8 cellular contexts compared by ENCODE assay signal in genomic region chr16:2008009-2008526, GRCh38. TPM values are rescaled to one million over a fixed set of nuclear protein-coding genes. Genes with fewer than 3 reads are reported as not detected.
A peak's percentile ranks its signal among the peaks of the same experiment; 100 is the strongest.
DNase-seq lines count a peak whose midpoint lies in the region; ATAC-seq and TF ChIP-seq lines count a peak whose summit lies in the region.

No MANE protein-coding gene starts in this region.

- peak overlapping the region; percentile 86 for H3K27ac Mint-ChIP-seq in activated T-helper 1 cell treated with anti-CD3 and anti-CD28 coated beads, Interleukin-12 subunit alpha, Interleukin-12 subunit beta, Interleukin-2, Interleukin-4 antibody, amounts not matched to agents 30 ng/mL and 10 ng/mL and 1 ng/mL, durations not matched to agents 14 hours and 24 hours and 36 hours
- H3K27ac Mint-ChIP-seq in immature natural killer cell, result peak overlapping the region; percentile 80 to 95 (median 87)

- DNase-seq in BE2C, result no peak
- DNase-seq in activated T-helper 1 cell treated with anti-CD3 and anti-CD28 coated beads, Interleukin-12 subunit alpha, Interleukin-12 subunit beta, Interleukin-2, Interleukin-4 antibody, amounts not matched to agents 30 ng/mL and 10 ng/mL and 1 ng/mL, durations not matched to agents 14 hours and 24 hours and 36 hours (ENCODE audit: low spot score), result no peak
- DNase-seq in immature natural killer cell, result no peak
- DNase-seq in thoracic aorta (ENCODE audit: low spot score), result no peak
- DNase-seq in hepatic stellate cell (ENCODE audit: low spot score), result no peak
- no peak for DNase-seq in putamen (ENCODE audit: low spot score)

- peak overlapping the region; percentile 91 for H3K4me3 ChIP-seq in BE2C (ENCODE audit: low read depth, low read length)
- peak overlapping the region; percentile 96 for H3K4me3 ChIP-seq in HUES64 (ENCODE audit: low read length)
- H3K4me3 ChIP-seq in thoracic aorta, result peak overlapping the region; percentile 98

- TF ChIP-seq CTCF in BE2C (IDR thresholded peaks at IDR 0.05; ENCODE audit: low read depth, low read length) (no peak), thoracic aorta (IDR thresholded peaks at IDR 0.05) (no peak)

- WGBS in HUES64, result 91% methylated on average over 15 of the region's 15 CpGs

- H3K27ac ChIP-seq in HUES64 (ENCODE audit: low read depth, low read length), result no peak overlapping the region
- no peak overlapping the region for H3K27ac ChIP-seq in thoracic aorta

- peaks cover 26% of the 10 kb centered on the region for H3K4me1 Mint-ChIP-seq in activated T-helper 1 cell treated with anti-CD3 and anti-CD28 coated beads, Interleukin-12 subunit alpha, Interleukin-12 subunit beta, Interleukin-2, Interleukin-4 antibody, amounts not matched to agents 30 ng/mL and 10 ng/mL and 1 ng/mL, durations not matched to agents 14 hours and 24 hours and 36 hours (ENCODE audit: low read depth)
- H3K4me1 Mint-ChIP-seq in immature natural killer cell, result peaks cover 31 to 35% of the 10 kb centered on the region in 2 donors

- no peaks in the 10 kb centered on the region for H3K27me3 ChIP-seq in BE2C
- H3K27me3 ChIP-seq in HUES64 (ENCODE audit: insufficient read depth, low read length), result no peaks in the 10 kb centered on the region
- H3K27me3 ChIP-seq in thoracic aorta (replicated peaks; ENCODE audit: insufficient read depth), result no peaks in the 10 kb centered on the region

- intact Hi-C loops in activated T-helper 1 cell treated with anti-CD3 and anti-CD28 coated beads, Interleukin-12 subunit alpha, Interleukin-12 subunit beta, Interleukin-2, Interleukin-4 antibody, amounts not matched to agents 30 ng/mL and 10 ng/mL and 1 ng/mL, durations not matched to agents 14 hours and 24 hours and 36 hours (cut with micrococcal nuclease), result no loop called here

- no peaks in the 10 kb centered on the region for H3K27me3 Mint-ChIP-seq in activated T-helper 1 cell treated with anti-CD3 and anti-CD28 coated beads, Interleukin-12 subunit alpha, Interleukin-12 subunit beta, Interleukin-2, Interleukin-4 antibody, amounts not matched to agents 30 ng/mL and 10 ng/mL and 1 ng/mL, durations not matched to agents 14 hours and 24 hours and 36 hours (ENCODE audit: insufficient read depth)
- peaks cover 0 to 4% (median 0%) of the 10 kb centered on the region in 3 donors for H3K27me3 Mint-ChIP-seq in immature natural killer cell (ENCODE audit: low read depth in 3 of 3)

- H3K36me3 Mint-ChIP-seq in activated T-helper 1 cell treated with anti-CD3 and anti-CD28 coated beads, Interleukin-12 subunit alpha, Interleukin-12 subunit beta, Interleukin-2, Interleukin-4 antibody, amounts not matched to agents 30 ng/mL and 10 ng/mL and 1 ng/mL, durations not matched to agents 14 hours and 24 hours and 36 hours (ENCODE audit: low read depth), result peaks cover 14% of the 10 kb centered on the region
- H3K36me3 Mint-ChIP-seq in immature natural killer cell, result no peaks in the 10 kb centered on the region

- ATAC-seq in thoracic aorta (ENCODE audit: insufficient number of reproducible peaks, low FRiP score, low read depth) (no peak), GM18519 (IDR thresholded peaks at IDR 0.05; ENCODE audit: low FRiP score, unreplicated experiment) (no peak)

- H3K36me3 ChIP-seq in BE2C (peaks cover 24% of the 10 kb centered on the region), HUES64 (ENCODE audit: insufficient read depth, low read length) (peaks cover 13% of the 10 kb centered on the region), thoracic aorta (peaks cover 3% of the 10 kb centered on the region)

- no peak overlapping the region for H3K9ac ChIP-seq in HUES64 (ENCODE audit: low read depth, low read length)

- no peaks in the 10 kb centered on the region for H3K9me3 Mint-ChIP-seq in activated T-helper 1 cell treated with anti-CD3 and anti-CD28 coated beads, Interleukin-12 subunit alpha, Interleukin-12 subunit beta, Interleukin-2, Interleukin-4 antibody, amounts not matched to agents 30 ng/mL and 10 ng/mL and 1 ng/mL, durations not matched to agents 14 hours and 24 hours and 36 hours
- H3K9me3 Mint-ChIP-seq in immature natural killer cell, result no peaks in the 10 kb centered on the region

- H3K4me3 Mint-ChIP-seq in activated T-helper 1 cell treated with anti-CD3 and anti-CD28 coated beads, Interleukin-12 subunit alpha, Interleukin-12 subunit beta, Interleukin-2, Interleukin-4 antibody, amounts not matched to agents 30 ng/mL and 10 ng/mL and 1 ng/mL, durations not matched to agents 14 hours and 24 hours and 36 hours, result peak overlapping the region; percentile 91
- peak overlapping the region; percentile 80 to 87 (median 83) for H3K4me3 Mint-ChIP-seq in immature natural killer cell

- H3K9me3 ChIP-seq in BE2C, result no peaks in the 10 kb centered on the region
- no peaks in the 10 kb centered on the region for H3K9me3 ChIP-seq in HUES64 (ENCODE audit: insufficient read depth, low read depth, low read length)
- no peaks in the 10 kb centered on the region for H3K9me3 ChIP-seq in thoracic aorta

- peaks cover 29% of the 10 kb centered on the region for H3K4me1 ChIP-seq in BE2C
- peaks cover 19% of the 10 kb centered on the region; the same call in 1 of the 2 replicates for H3K4me1 ChIP-seq in HUES64 (ENCODE audit: insufficient read depth, low read length)
- peaks cover 30 to 53% of the 10 kb centered on the region in 2 donors for H3K4me1 ChIP-seq in thoracic aorta (ENCODE audit: control insufficient read depth in 1 of 2, low read depth in 2 of 2)

RNA-seq across cellular contexts. Expression of gene ZNF598, which starts 1.6 kb away (rescaled TPM):
- 245 TPM for polyA plus RNA-seq in BE2C (2012; ENCODE audit: insufficient read depth, insufficient read length, low read depth)
- polyA plus RNA-seq in HUES64 (2013, experiment 1 of 2), result 28.1 TPM
- polyA plus RNA-seq in HUES64 (2013, experiment 2 of 2), result 25.1 TPM
- total RNA-seq in activated T-helper 1 cell treated with anti-CD3 and anti-CD28 coated beads, Interleukin-12 subunit alpha, Interleukin-12 subunit beta, Interleukin-2, Interleukin-4 antibody, amounts not matched to agents 30 ng/mL and 10 ng/mL and 1 ng/mL, durations not matched to agents 14 hours and 24 hours and 36 hours, result 100 and 105 TPM in 2 replicates
- 10 to 100 TPM in 1 of 3 donors, 1 to 10 TPM in 2; 1.8 to 10.4 (median 2.9) TPM for polyA plus RNA-seq in immature natural killer cell
- total RNA-seq in thoracic aorta, result 10 to 100 TPM; 65.8 to 68.5 TPM

RNA-seq across cellular contexts. Expression of gene NPW, which starts 11.5 kb away (rescaled TPM):
- polyA plus RNA-seq in BE2C (2012; ENCODE audit: insufficient read depth, insufficient read length, low read depth), result not detected
- polyA plus RNA-seq in HUES64 (2013, experiment 1 of 2), result 1.8 TPM
- polyA plus RNA-seq in HUES64 (2013, experiment 2 of 2), result 1.4 TPM
- total RNA-seq in activated T-helper 1 cell treated with anti-CD3 and anti-CD28 coated beads, Interleukin-12 subunit alpha, Interleukin-12 subunit beta, Interleukin-2, Interleukin-4 antibody, amounts not matched to agents 30 ng/mL and 10 ng/mL and 1 ng/mL, durations not matched to agents 14 hours and 24 hours and 36 hours, result 3.6 and 3.9 TPM in 2 replicates
- not detected for polyA plus RNA-seq in immature natural killer cell
- not detected for total RNA-seq in thoracic aorta

RNA-seq across cellular contexts. Expression of gene SYNGR3, which starts 18.3 kb away (rescaled TPM):
- 10.0 TPM for polyA plus RNA-seq in BE2C (2012; ENCODE audit: insufficient read depth, insufficient read length, low read depth)
- polyA plus RNA-seq in HUES64 (2013, experiment 1 of 2), result 5.5 TPM
- 8.5 TPM for polyA plus RNA-seq in HUES64 (2013, experiment 2 of 2)
- total RNA-seq in activated T-helper 1 cell treated with anti-CD3 and anti-CD28 coated beads, Interleukin-12 subunit alpha, Interleukin-12 subunit beta, Interleukin-2, Interleukin-4 antibody, amounts not matched to agents 30 ng/mL and 10 ng/mL and 1 ng/mL, durations not matched to agents 14 hours and 24 hours and 36 hours, result 21.2 and 26.3 TPM in 2 replicates
- polyA plus RNA-seq in immature natural killer cell, result 1 to 10 TPM; 4.6 to 6.7 (median 6.4) TPM
- total RNA-seq in thoracic aorta, result 1 to 10 TPM in 1 of 2 donors, under 1 TPM in 1; 0.49 to 1.5 TPM

RNA-seq across cellular contexts. Expression of gene NHERF2, which starts 18.6 kb away (rescaled TPM):
- 41.3 TPM for polyA plus RNA-seq in BE2C (2012; ENCODE audit: insufficient read depth, insufficient read length, low read depth)
- 5.8 TPM for polyA plus RNA-seq in HUES64 (2013, experiment 1 of 2)
- polyA plus RNA-seq in HUES64 (2013, experiment 2 of 2), result 7.9 TPM
- total RNA-seq in activated T-helper 1 cell treated with anti-CD3 and anti-CD28 coated beads, Interleukin-12 subunit alpha, Interleukin-12 subunit beta, Interleukin-2, Interleukin-4 antibody, amounts not matched to agents 30 ng/mL and 10 ng/mL and 1 ng/mL, durations not matched to agents 14 hours and 24 hours and 36 hours, result 2.2 and 2.5 TPM in 2 replicates
- 1 to 10 TPM in 1 of 3 donors, under 1 TPM in 1, not detected in 1; 0.54 to 1.4 TPM for polyA plus RNA-seq in immature natural killer cell
- 10 to 100 TPM; 66.0 to 84.1 TPM for total RNA-seq in thoracic aorta

RNA-seq across cellular contexts. Expression of gene GFER, which starts 24.1 kb away (rescaled TPM):
- polyA plus RNA-seq in BE2C (2012; ENCODE audit: insufficient read depth, insufficient read length, low read depth), result 149 TPM
- 28.7 TPM for polyA plus RNA-seq in HUES64 (2013, experiment 1 of 2)
- 23.8 TPM for polyA plus RNA-seq in HUES64 (2013, experiment 2 of 2)
- total RNA-seq in activated T-helper 1 cell treated with anti-CD3 and anti-CD28 coated beads, Interleukin-12 subunit alpha, Interleukin-12 subunit beta, Interleukin-2, Interleukin-4 antibody, amounts not matched to agents 30 ng/mL and 10 ng/mL and 1 ng/mL, durations not matched to agents 14 hours and 24 hours and 36 hours, result 46.2 and 54.0 TPM in 2 replicates
- 10 to 100 TPM; 38.4 to 52.0 (median 40.7) TPM for polyA plus RNA-seq in immature natural killer cell
- 10 to 100 TPM; 12.4 to 14.6 TPM for total RNA-seq in thoracic aorta
